In genomic region chr2:202238234-202239197, GRCh38 we compare ENCODE assay signal across 8 cellular contexts. TPM values are rescaled to one million over a fixed set of nuclear protein-coding genes. Genes with fewer than 3 reads are reported as not detected.
DNase-seq lines count a peak whose midpoint lies in the region; ATAC-seq and TF ChIP-seq lines count a peak whose summit lies in the region.

Gene SUMO1, minus strand, starts transcription at chr2:202238597. Its CDS starts 146 bp downstream, at chr2:202238451.

- intact Hi-C loops in Right ventricle myocardium inferior (cut with DNase I) (no loop called here), ovary (cut with DNase I) (no loop called here)

- H3K36me3 ChIP-seq in ovary: no peaks in the 10 kb centered on the region
- H3K36me3 ChIP-seq in thymus (ENCODE audit: control insufficient read depth, insufficient read depth): no peaks in the 10 kb centered on the region

- 1 to 2% (median 2%) methylated on average over 46 to 54 of the region's 54 CpGs for WGBS in ovary, 3 donors
- WGBS in thymus: 5% methylated on average over 53 of the region's 54 CpGs

- peaks cover 6% of the 10 kb centered on the region for H3K4me1 ChIP-seq in ovary (ENCODE audit: insufficient read depth)
- peaks cover 4% of the 10 kb centered on the region for H3K4me1 ChIP-seq in thymus (ENCODE audit: control insufficient read depth, insufficient read depth, low read length)

- no peak for TF ChIP-seq EP300 in ovary (IDR thresholded peaks at IDR 0.05)

- DNase-seq in GM12865 (ENCODE audit: low read depth) (peak; percentile 92), NCI-H1417 (lab: John Stamatoyannopoulos, UW) (peak; percentile 75 to 96 (median 92)), SW 1271 (lab: John Stamatoyannopoulos, UW) (peak; percentile 81 to 90), Right ventricle myocardium inferior (ENCODE audit: missing footprints) (peak; percentile 97), ovary (peak; percentile 87 to 90 (median 89))
- DNase-seq in activated naive CD8-positive, alpha-beta T cell treated with anti-CD3 and anti-CD28 coated beads, Interleukin-2, amount 50 U/mL, for 16 hours (ENCODE audit: low read depth, low spot score): peak; percentile 84

- H3K27ac ChIP-seq in ovary (peak within 1 kb of the TSS; percentile 90 to 96), thymus (ENCODE audit: low read depth) (peak within 1 kb of the TSS; percentile 90)

- H3K4me3 ChIP-seq in GM12865 (ENCODE audit: low read depth, low read length) (peak within 1 kb of the TSS; percentile 99), ovary (peak within 1 kb of the TSS; percentile 97), thymus (ENCODE audit: low read length) (peak within 1 kb of the TSS; percentile 82)

- TF ChIP-seq POLR2A in ovary (IDR thresholded peaks at IDR 0.05): peak; percentile 70

- H3K9me3 ChIP-seq in ovary: no peaks in the 10 kb centered on the region
- no peaks in the 10 kb centered on the region for H3K9me3 ChIP-seq in thymus (ENCODE audit: control insufficient read depth)

- TF ChIP-seq CTCF in GM12865 (IDR thresholded peaks at IDR 0.05; ENCODE audit: insufficient read depth, low read depth, low read length, missing control alignments) (no peak), ovary (IDR thresholded peaks at IDR 0.05) (no peak)

- no peaks in the 10 kb centered on the region for H3K27me3 ChIP-seq in ovary
- no peaks in the 10 kb centered on the region for H3K27me3 ChIP-seq in thymus (ENCODE audit: control insufficient read depth, insufficient read depth)

- ATAC-seq in HG02759 (IDR thresholded peaks at IDR 0.05; ENCODE audit: unreplicated experiment) (peak; percentile 99), Right ventricle myocardium inferior (peak; percentile 94)

RNA-seq across cellular contexts. Expression of gene SUMO1, which starts in this region (rescaled TPM):
- total RNA-seq in Right ventricle myocardium inferior (68.5 TPM), ovary (10 to 100 TPM; 41.7 to 71.6 (median 61.4) TPM)
- polyA plus RNA-seq in ovary (10 to 100 TPM; 67.1 to 97.0 TPM), thymus (177 TPM)

Comparison
In these comparisons a context has a peak if more than half of its experiments do, and no peak if none do; other contexts are left out.
1. Peak in every context shown above with its lines: DNase-seq, ATAC-seq, H3K4me3 ChIP-seq and H3K27ac ChIP-seq.